Comparison of ENCODE assay signal across 15 cellular contexts in genomic region chr7:33814400-33814799, GRCh38.
DNase-seq lines count a peak whose midpoint lies in the region; ATAC-seq and TF ChIP-seq lines count a peak whose summit lies in the region.
"Had no signal": no experiment of that assay in that cellular context is flagged by ENCODE, and none has a peak within 500 bp of the region (broad histone marks: within the 10 kb centered on the region; RNA-seq: fewer than 3 reads in every experiment).

No MANE protein-coding gene starts in this region.

- peak overlapping the region; percentile 27; the same call in 1 of the 2 replicates for H3K4me2 ChIP-seq in DND-41 (ENCODE audit: insufficient read depth, low read length)

- no peaks in the 10 kb centered on the region for H3K36me3 Mint-ChIP-seq in stimulated activated memory B cell treated with anti-CD40 and anti-IgM and Interleukin-4, amounts not matched to agents 10 μg/mL and 1 μg/mL and 100 μg/mL, for 72 hours
- no peaks in the 10 kb centered on the region for H3K36me3 Mint-ChIP-seq in CD4-positive, alpha-beta T cell (ENCODE audit: low read depth)
- H3K36me3 Mint-ChIP-seq: T-cell had no signal

- H3K4me3 Mint-ChIP-seq in stimulated activated memory B cell treated with anti-CD40 and anti-IgM and Interleukin-4, amounts not matched to agents 10 μg/mL and 1 μg/mL and 100 μg/mL, for 72 hours, result no peak overlapping the region
- no peak overlapping the region for H3K4me3 Mint-ChIP-seq in CD4-positive, alpha-beta T cell
- H3K4me3 Mint-ChIP-seq: activated T-helper 17 cell treated with anti-CD3 and anti-CD28 coated beads, Interleukin-2, amount 50 U/mL, for 72 hours; T-cell had no signal

- H3K27me3 ChIP-seq in DND-41 (ENCODE audit: insufficient read depth, low read length, poor library complexity) (no peaks in the 10 kb centered on the region), right cardiac atrium (ENCODE audit: control insufficient read depth, insufficient read depth) (no peaks in the 10 kb centered on the region), gastrocnemius medialis (no peaks in the 10 kb centered on the region), breast epithelium (no peaks in the 10 kb centered on the region)
- H3K27me3 ChIP-seq in CD4-positive, alpha-beta T cell (ENCODE audit: control insufficient read depth, insufficient read depth, low read length), result no peaks in the 10 kb centered on the region

- TF ChIP-seq POLR2A in gastrocnemius medialis (IDR thresholded peaks at IDR 0.05) (no peak), breast epithelium (IDR thresholded peaks at IDR 0.05) (no peak)

- no peak overlapping the region for H3K9ac ChIP-seq in DND-41 (ENCODE audit: low read depth, low read length)

- POLR2A ChIA-PET in CD4-positive, alpha-beta T cell (lab: Charles Lee), result no interaction called here

- peaks cover 5% of the 10 kb centered on the region for H3K9me3 Mint-ChIP-seq in stimulated activated memory B cell treated with anti-CD40 and anti-IgM and Interleukin-4, amounts not matched to agents 10 μg/mL and 1 μg/mL and 100 μg/mL, for 72 hours
- H3K9me3 Mint-ChIP-seq in CD4-positive, alpha-beta T cell, result no peaks in the 10 kb centered on the region

- no peak overlapping the region for H3K27ac ChIP-seq in DND-41 (ENCODE audit: low read length)
- H3K27ac ChIP-seq in right cardiac atrium (ENCODE audit: low read length), result peak overlapping the region; percentile 50
- H3K27ac ChIP-seq in gastrocnemius medialis, result peak overlapping the region; percentile 13 to 53 (median 41)
- H3K27ac ChIP-seq in CD4-positive, alpha-beta T cell (ENCODE audit: low read depth, low read length), result no peak overlapping the region
- H3K27ac ChIP-seq in breast epithelium, result peak overlapping the region in 1 of 2 donors; percentile 8
- H3K27ac ChIP-seq: WERI-Rb-1 had no signal

- H3K27me3 Mint-ChIP-seq in stimulated activated memory B cell treated with anti-CD40 and anti-IgM and Interleukin-4, amounts not matched to agents 10 μg/mL and 1 μg/mL and 100 μg/mL, for 72 hours, result no peaks in the 10 kb centered on the region
- no peaks in the 10 kb centered on the region for H3K27me3 Mint-ChIP-seq in CD4-positive, alpha-beta T cell
- H3K27me3 Mint-ChIP-seq: activated T-helper 17 cell treated with anti-CD3 and anti-CD28 coated beads, Interleukin-2, amount 50 U/mL, for 72 hours had no signal

- DNase-seq in DND-41, result no peak
- DNase-seq in astrocyte of the spinal cord (ENCODE audit: low read depth, low spot score), result peak; percentile 29
- no peak for DNase-seq in right cardiac atrium
- no peak for DNase-seq in gastrocnemius medialis
- no peak for DNase-seq in CD4-positive, alpha-beta T cell
- no peak for DNase-seq in NCI-H2227 treated with DMSO at 0.1 percent for 48 hours (lab: John Stamatoyannopoulos, UW)
- no peak for DNase-seq in breast epithelium (ENCODE audit: low spot score in 2 of 2)
- DNase-seq: amygdala, GF-D8, NCI-H2029, NCI-H69, T-cell, WERI-Rb-1 had no signal

- no peak overlapping the region for H3K27ac Mint-ChIP-seq in stimulated activated memory B cell treated with anti-CD40 and anti-IgM and Interleukin-4, amounts not matched to agents 10 μg/mL and 1 μg/mL and 100 μg/mL, for 72 hours
- no peak overlapping the region for H3K27ac Mint-ChIP-seq in CD4-positive, alpha-beta T cell
- H3K27ac Mint-ChIP-seq: activated T-helper 17 cell treated with anti-CD3 and anti-CD28 coated beads, Interleukin-2, amount 50 U/mL, for 72 hours; T-cell had no signal

- H3K4me1 Mint-ChIP-seq in stimulated activated memory B cell treated with anti-CD40 and anti-IgM and Interleukin-4, amounts not matched to agents 10 μg/mL and 1 μg/mL and 100 μg/mL, for 72 hours, result no peaks in the 10 kb centered on the region
- no peaks in the 10 kb centered on the region for H3K4me1 Mint-ChIP-seq in CD4-positive, alpha-beta T cell (ENCODE audit: low read depth)
- H3K4me1 Mint-ChIP-seq: activated T-helper 17 cell treated with anti-CD3 and anti-CD28 coated beads, Interleukin-2, amount 50 U/mL, for 72 hours had no signal

- 0 out of 2 replicates have a peak overlapping the region, but pooled peaks have one; percentile 21 for H2AFZ ChIP-seq in DND-41 (ENCODE audit: low read depth, low read length)

- ATAC-seq in DND-41 (ENCODE audit: insufficient read depth, low read depth), result no peak
- peak; percentile 50 to 70 for ATAC-seq in right cardiac atrium
- ATAC-seq in gastrocnemius medialis, result no peak
- no peak for ATAC-seq in stimulated activated memory B cell treated with anti-CD40 and anti-IgM and Interleukin-4, amounts not matched to agents 10 μg/mL and 1 μg/mL and 100 μg/mL, for 72 hours
- no peak for ATAC-seq in CD4-positive, alpha-beta T cell (ENCODE audit: poor library complexity)
- ATAC-seq: activated T-helper 17 cell treated with anti-CD3 and anti-CD28 coated beads, Interleukin-2, amount 50 U/mL, for 72 hours; T-cell had no signal

- no peak for TF ChIP-seq CTCF in DND-41 (IDR thresholded peaks at IDR 0.05; ENCODE audit: borderline replicate concordance, extremely low read depth, low read length, poor library complexity, severe bottlenecking)
- no peak for TF ChIP-seq CTCF in astrocyte of the spinal cord (IDR thresholded peaks at IDR 0.05; ENCODE audit: low read depth, low read length)
- TF ChIP-seq CTCF in gastrocnemius medialis (IDR thresholded peaks at IDR 0.05 in 4 of 5, conservative IDR thresholded peaks at IDR 0.05 in 1 of 5), result no peak
- no peak for TF ChIP-seq CTCF in CD4-positive, alpha-beta T cell (IDR thresholded peaks at IDR 0.05)
- no peak for TF ChIP-seq CTCF in breast epithelium (IDR thresholded peaks at IDR 0.05)

- no peaks in the 10 kb centered on the region for H4K20me1 ChIP-seq in DND-41 (ENCODE audit: insufficient read depth, low read length)

- no peaks in the 10 kb centered on the region for H3K79me2 ChIP-seq in DND-41 (ENCODE audit: insufficient read depth, low read length)

- in situ Hi-C loops in astrocyte of the spinal cord (cut with HindIII; ENCODE audit: low sequenced_read_pairs) (no loop called here), gastrocnemius medialis (cut with MboI; ENCODE audit: low sequenced_read_pairs in 4 of 4) (no loop called here)

- CTCF ChIA-PET in CD4-positive, alpha-beta T cell (lab: Charles Lee), result no interaction called here

- WGBS in right cardiac atrium, result 35% methylated on average over 6 of the region's 6 CpGs

- H3K4me1 ChIP-seq in DND-41 (ENCODE audit: insufficient read depth, low read length) (no peaks in the 10 kb centered on the region), right cardiac atrium (ENCODE audit: control insufficient read depth, insufficient read depth, low read length) (no peaks in the 10 kb centered on the region), gastrocnemius medialis (peaks cover 5 to 15% of the 10 kb centered on the region in 2 donors), breast epithelium (no peaks in the 10 kb centered on the region)

- H3K9me3 ChIP-seq in DND-41 (ENCODE audit: insufficient read depth, low read length, severe bottlenecking), result no peaks in the 10 kb centered on the region
- no peaks in the 10 kb centered on the region for H3K9me3 ChIP-seq in right cardiac atrium (ENCODE audit: control insufficient read depth, low read length)
- H3K9me3 ChIP-seq in gastrocnemius medialis, result no peaks in the 10 kb centered on the region
- no peaks in the 10 kb centered on the region for H3K9me3 ChIP-seq in CD4-positive, alpha-beta T cell (ENCODE audit: control insufficient read depth, low read length)
- peaks cover 0 to 1% of the 10 kb centered on the region in 2 donors for H3K9me3 ChIP-seq in breast epithelium

- H3K36me3 ChIP-seq in DND-41 (ENCODE audit: insufficient read depth, low read length) (no peaks in the 10 kb centered on the region), gastrocnemius medialis (no peaks in the 10 kb centered on the region), breast epithelium (no peaks in the 10 kb centered on the region)
- H3K36me3 ChIP-seq: WERI-Rb-1 had no signal

- no peak overlapping the region for H3K4me3 ChIP-seq in DND-41 (ENCODE audit: low read depth in 1 of 2, low read length in 2 of 2)
- no peak overlapping the region for H3K4me3 ChIP-seq in astrocyte of the spinal cord (ENCODE audit: low read depth, low read length)
- H3K4me3 ChIP-seq in right cardiac atrium (ENCODE audit: low read length), result peak overlapping the region; percentile 12
- peak overlapping the region in 1 of 4 donors; percentile 11 for H3K4me3 ChIP-seq in gastrocnemius medialis
- H3K4me3 ChIP-seq in breast epithelium, result peak overlapping the region in 1 of 3 donors; percentile 29

- intact Hi-C loops in right cardiac atrium (cut with DNase I) (no loop called here), gastrocnemius medialis (cut with DNase I; ENCODE audit: low total_unique reads) (no loop called here), breast epithelium (cut with DNase I; ENCODE audit: low total_unique reads) (no loop called here)
- intact Hi-C loops in CD4-positive, alpha-beta T cell (cut with DNase I, micrococcal nuclease), result no loop called here

Comparison
In these comparisons a context has a peak if more than half of its experiments do, and no peak if none do; other contexts are left out.
1. ATAC-seq: peak in right cardiac atrium (2 of 2); none in DND-41 (single experiment), gastrocnemius medialis (0 of 2), stimulated activated memory B cell treated with anti-CD40 and anti-IgM and Interleukin-4, amounts not matched to agents 10 μg/mL and 1 μg/mL and 100 μg/mL, for 72 hours (single experiment) and CD4-positive, alpha-beta T cell (single experiment).
2. H3K27ac ChIP-seq: peak in right cardiac atrium (single experiment) and gastrocnemius medialis (4 of 4); none in DND-41 (single experiment) and CD4-positive, alpha-beta T cell (single experiment).